In the genomic region with DNA sequence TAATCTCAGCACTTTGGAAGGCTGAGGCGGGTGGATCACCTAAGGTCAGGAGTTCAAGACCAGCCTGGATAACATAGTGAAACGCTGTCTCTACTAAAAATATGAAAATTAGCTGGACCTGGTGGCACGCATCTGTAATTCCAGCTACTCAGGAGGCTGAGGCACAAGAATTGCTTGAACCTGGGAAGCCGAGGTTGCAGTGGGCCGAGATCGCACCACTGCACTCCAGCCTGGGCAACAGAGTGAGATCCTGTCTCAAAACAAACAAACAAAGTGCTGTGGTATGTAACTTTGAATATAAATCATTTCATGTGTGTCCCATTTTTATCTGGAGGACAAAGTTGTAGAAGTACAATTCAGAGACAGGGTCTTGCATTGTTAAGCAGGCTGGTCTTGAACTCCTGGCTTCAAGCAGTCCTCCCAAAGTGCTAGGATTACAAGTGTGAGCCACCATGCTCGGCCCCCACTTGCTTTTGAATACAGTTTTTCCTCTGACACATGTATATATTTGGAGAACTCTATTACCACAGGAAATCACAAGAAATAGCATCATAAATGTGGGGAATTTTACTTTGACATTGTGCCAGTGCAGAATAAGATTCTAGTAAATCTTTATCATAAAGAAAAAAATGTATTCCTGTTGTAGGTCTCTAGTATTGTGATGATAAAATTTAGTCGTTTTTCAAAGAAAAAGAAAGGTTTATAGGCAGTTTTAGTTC, we compare ENCODE assay signal across 17 cellular contexts. TPM values are rescaled to one million over a fixed set of nuclear protein-coding genes. Genes with fewer than 3 reads are reported as not detected.
A peak's percentile ranks its signal among the peaks of the same experiment; 100 is the strongest.
DNase-seq lines count a peak whose midpoint lies in the region; ATAC-seq and TF ChIP-seq lines count a peak whose summit lies in the region.
"Had no signal": no experiment of that assay in that cellular context is flagged by ENCODE, and none has a peak within 500 bp of the region (broad histone marks: within the 10 kb centered on the region; RNA-seq: fewer than 3 reads in every experiment).

No MANE protein-coding gene starts in this region.

- H2BK15ac ChIP-seq in mesenchymal stem cell (ENCODE audit: low read depth, poor library complexity, severe bottlenecking) = no peak overlapping the region

- ATAC-seq in natural killer cell (peak in 2 of 3 donors; percentile 38 to 55), GM21576 (IDR thresholded peaks at IDR 0.05; ENCODE audit: unreplicated experiment) (no peak)
- ATAC-seq in natural killer cell treated with Interleukin-12 subunit alpha and Interleukin-12 subunit beta and Interleukin-15 and Interleukin-18, amount 100 ng/mL, for 72 hours = no peak
- ATAC-seq: activated CD4-positive, CD25-positive, alpha-beta regulatory T cell treated with anti-CD3 and anti-CD28 coated beads, Interleukin-2, amount 50 U/mL, for 24 hours had no signal

- no peak overlapping the region for H2BK5ac ChIP-seq in mesenchymal stem cell (ENCODE audit: low read depth, low read length, poor library complexity, severe bottlenecking)

- no peaks in the 10 kb centered on the region for H3K9me3 ChIP-seq in mesenchymal stem cell (ENCODE audit: control insufficient read depth, low read length)
- H3K9me3 ChIP-seq: colonic mucosa, esophagus muscularis mucosa, upper lobe of right lung had no signal

- H4K91ac ChIP-seq in mesenchymal stem cell (ENCODE audit: low read length) = no peak overlapping the region

- WGBS in mesenchymal stem cell = 88% methylated on average over 7 of the region's 8 CpGs

- H3K9me3 Mint-ChIP-seq in natural killer cell = no peaks in the 10 kb centered on the region
- H3K9me3 Mint-ChIP-seq in natural killer cell treated with Interleukin-12 subunit alpha and Interleukin-12 subunit beta and Interleukin-15 and Interleukin-18, amount 100 ng/mL, for 72 hours = peaks cover 2% of the 10 kb centered on the region
- H3K9me3 Mint-ChIP-seq: stimulated activated naive B cell treated with anti-CD40 and anti-IgM and Interleukin-4, amounts not matched to agents 10 μg/mL and 1 μg/mL and 100 μg/mL, for 72 hours; T-helper 2 cell treated with Interferon-gamma antibody and Interleukin-4, amounts not matched to agents 5 μg/mL and 100 μg/mL, for 36 hours had no signal

- peaks cover 73 to 91% of the 10 kb centered on the region in 2 donors for H3K4me1 Mint-ChIP-seq in natural killer cell
- H3K4me1 Mint-ChIP-seq in natural killer cell treated with Interleukin-12 subunit alpha and Interleukin-12 subunit beta and Interleukin-15 and Interleukin-18, amount 100 ng/mL, for 72 hours (ENCODE audit: low read depth in 2 of 2) = peaks cover 58 to 62% of the 10 kb centered on the region in 2 donors

- no peak overlapping the region for H2AK5ac ChIP-seq in mesenchymal stem cell (ENCODE audit: low read length, severe bottlenecking)

- no peak overlapping the region for H2BK120ac ChIP-seq in mesenchymal stem cell (ENCODE audit: low read depth, low read length)

- H3K18ac ChIP-seq in mesenchymal stem cell (ENCODE audit: low read depth in 1 of 2, low read length in 2 of 2) = no peak overlapping the region

- H2AFZ ChIP-seq in mesenchymal stem cell (ENCODE audit: low read depth, low read length) = no peak overlapping the region

- no peak overlapping the region for H3K14ac ChIP-seq in mesenchymal stem cell (ENCODE audit: low read length in 2 of 2)

- H3K4me2 ChIP-seq in mesenchymal stem cell (ENCODE audit: low read length, poor library complexity, severe bottlenecking) = no peak overlapping the region

- H2BK12ac ChIP-seq in mesenchymal stem cell (ENCODE audit: low read length in 2 of 2) = no peak overlapping the region

- peak overlapping the region; percentile 57 for H3K9ac ChIP-seq in mesenchymal stem cell (ENCODE audit: low read length)

- H3K4ac ChIP-seq in mesenchymal stem cell (ENCODE audit: low read depth in 1 of 2, low read length in 2 of 2) = no peak overlapping the region

- H3K4me3 ChIP-seq in cardiac fibroblast (replicated peaks in 1 of 2; ENCODE audit: low read depth in 2 of 2, low read length in 2 of 2) (no peak overlapping the region), mesenchymal stem cell (ENCODE audit: insufficient read depth in 1 of 2, low read depth in 1 of 2, low read length in 2 of 2) (no peak overlapping the region)
- H3K4me3 ChIP-seq: colonic mucosa, esophagus muscularis mucosa, upper lobe of right lung had no signal

- H3K23ac ChIP-seq in mesenchymal stem cell (ENCODE audit: low read length in 2 of 2) = no peak overlapping the region

- peaks cover 6% of the 10 kb centered on the region for H3K4me1 ChIP-seq in mesenchymal stem cell (ENCODE audit: control insufficient read depth, insufficient read depth, low read depth, low read length)
- H3K4me1 ChIP-seq: colonic mucosa had no signal

- H3K79me1 ChIP-seq in mesenchymal stem cell (replicated peaks; ENCODE audit: low read length, poor library complexity, severe bottlenecking) = peaks cover 12% of the 10 kb centered on the region

- peaks cover 2 to 45% of the 10 kb centered on the region in 2 experiments for H3K36me3 ChIP-seq in mesenchymal stem cell (ENCODE audit: control insufficient read depth in 1 of 2, insufficient read depth in 2 of 2, low read depth in 1 of 2, low read length in 2 of 2)
- H3K36me3 ChIP-seq: colonic mucosa had no signal

- intact Hi-C loops in natural killer cell (cut with micrococcal nuclease) = no loop called here

- H3K4me3 Mint-ChIP-seq in natural killer cell = peak overlapping the region; percentile 53
- H3K4me3 Mint-ChIP-seq in natural killer cell treated with Interleukin-12 subunit alpha and Interleukin-12 subunit beta and Interleukin-15 and Interleukin-18, amount 100 ng/mL, for 72 hours = no peak overlapping the region
- H3K4me3 Mint-ChIP-seq: stimulated activated naive B cell treated with anti-CD40 and anti-IgM and Interleukin-4, amounts not matched to agents 10 μg/mL and 1 μg/mL and 100 μg/mL, for 72 hours; T-helper 2 cell treated with Interferon-gamma antibody and Interleukin-4, amounts not matched to agents 5 μg/mL and 100 μg/mL, for 36 hours had no signal

- peak overlapping the region; percentile 87 to 92 for H3K27ac Mint-ChIP-seq in natural killer cell
- peak overlapping the region in 1 of 2 donors; percentile 97 for H3K27ac Mint-ChIP-seq in natural killer cell treated with Interleukin-12 subunit alpha and Interleukin-12 subunit beta and Interleukin-15 and Interleukin-18, amount 100 ng/mL, for 72 hours
- H3K27ac Mint-ChIP-seq: stimulated activated naive B cell treated with anti-CD40 and anti-IgM and Interleukin-4, amounts not matched to agents 10 μg/mL and 1 μg/mL and 100 μg/mL, for 72 hours; T-helper 2 cell treated with Interferon-gamma antibody and Interleukin-4, amounts not matched to agents 5 μg/mL and 100 μg/mL, for 36 hours had no signal

- H3K36me3 Mint-ChIP-seq in natural killer cell = peaks cover 13% of the 10 kb centered on the region
- H3K36me3 Mint-ChIP-seq in natural killer cell treated with Interleukin-12 subunit alpha and Interleukin-12 subunit beta and Interleukin-15 and Interleukin-18, amount 100 ng/mL, for 72 hours = no peaks in the 10 kb centered on the region

- TF ChIP-seq CTCF in natural killer cell (IDR thresholded peaks at IDR 0.05) (no peak), cardiac fibroblast (IDR thresholded peaks at IDR 0.05; ENCODE audit: low read depth, low read length) (no peak)

- no peaks in the 10 kb centered on the region for H3K27me3 ChIP-seq in mesenchymal stem cell (ENCODE audit: control insufficient read depth in 1 of 2, insufficient read depth in 1 of 2, low read length in 2 of 2)
- H3K27me3 ChIP-seq: colonic mucosa, esophagus muscularis mucosa, upper lobe of right lung had no signal

- H4K8ac ChIP-seq in mesenchymal stem cell (ENCODE audit: low read length) = no peak overlapping the region

- no peaks in the 10 kb centered on the region for H3K27me3 Mint-ChIP-seq in natural killer cell (ENCODE audit: low read depth in 2 of 2)
- H3K27me3 Mint-ChIP-seq in natural killer cell treated with Interleukin-12 subunit alpha and Interleukin-12 subunit beta and Interleukin-15 and Interleukin-18, amount 100 ng/mL, for 72 hours = no peaks in the 10 kb centered on the region
- H3K27me3 Mint-ChIP-seq: stimulated activated naive B cell treated with anti-CD40 and anti-IgM and Interleukin-4, amounts not matched to agents 10 μg/mL and 1 μg/mL and 100 μg/mL, for 72 hours had no signal

- DNase-seq in natural killer cell (no peak), cardiac fibroblast (ENCODE audit: low read depth in 2 of 2) (peak; percentile 36 to 49), mesenchymal stem cell (no peak), kidney glomerular epithelial cell (lab: John Stamatoyannopoulos, UW) (no peak), DMS79 treated with DMSO at 0.1 percent for 48 hours (lab: John Stamatoyannopoulos, UW) (no peak), NCI-H1436 treated with DMSO at 0.1 percent for 48 hours (lab: John Stamatoyannopoulos, UW) (no peak)
- no peak for DNase-seq in natural killer cell treated with Interleukin-12 subunit alpha and Interleukin-12 subunit beta and Interleukin-15 and Interleukin-18, amount 100 ng/mL, for 72 hours (ENCODE audit: low spot score)
- DNase-seq: activated gamma-delta T cell; colonic mucosa; NCI-H1930; NCI-H446; stimulated activated naive B cell treated with anti-CD40 and anti-IgM and Interleukin-4, amounts not matched to agents 10 μg/mL and 1 μg/mL and 100 μg/mL, for 72 hours; upper lobe of right lung had no signal

- peak overlapping the region; percentile 53 for H3K27ac ChIP-seq in mesenchymal stem cell (ENCODE audit: low read length, poor library complexity, severe bottlenecking)
- H3K27ac ChIP-seq: colonic mucosa, upper lobe of right lung had no signal

RNA-seq across cellular contexts. Expression of a gene that starts 32.6 kb away (rescaled TPM):
- total RNA-seq in natural killer cell = 100 to 1,000 TPM; 261 to 396 (median 263) TPM
- total RNA-seq in natural killer cell treated with Interleukin-12 subunit alpha and Interleukin-12 subunit beta and Interleukin-15 and Interleukin-18, amount 100 ng/mL, for 72 hours = 10 to 100 TPM; 33.8 to 84.3 TPM
- polyA plus RNA-seq in mesenchymal stem cell (2013, experiment 1 of 2) = 60.3 TPM
- polyA plus RNA-seq in mesenchymal stem cell (2013, experiment 2 of 2) = 59.8 TPM

Comparison
In these comparisons a context has a peak if more than half of its experiments do, and no peak if none do; other contexts are left out.
1. ATAC-seq: peak in natural killer cell (2 of 3); none in natural killer cell treated with Interleukin-12 subunit alpha and Interleukin-12 subunit beta and Interleukin-15 and Interleukin-18, amount 100 ng/mL, for 72 hours (0 of 2) and GM21576 (single experiment).
2. DNase-seq: peak in cardiac fibroblast (2 of 2); none in natural killer cell (single experiment), natural killer cell treated with Interleukin-12 subunit alpha and Interleukin-12 subunit beta and Interleukin-15 and Interleukin-18, amount 100 ng/mL, for 72 hours (single experiment), mesenchymal stem cell (single experiment), kidney glomerular epithelial cell (single experiment), DMS79 treated with DMSO at 0.1 percent for 48 hours (single experiment) and NCI-H1436 treated with DMSO at 0.1 percent for 48 hours (single experiment).